In the genomic region with DNA sequence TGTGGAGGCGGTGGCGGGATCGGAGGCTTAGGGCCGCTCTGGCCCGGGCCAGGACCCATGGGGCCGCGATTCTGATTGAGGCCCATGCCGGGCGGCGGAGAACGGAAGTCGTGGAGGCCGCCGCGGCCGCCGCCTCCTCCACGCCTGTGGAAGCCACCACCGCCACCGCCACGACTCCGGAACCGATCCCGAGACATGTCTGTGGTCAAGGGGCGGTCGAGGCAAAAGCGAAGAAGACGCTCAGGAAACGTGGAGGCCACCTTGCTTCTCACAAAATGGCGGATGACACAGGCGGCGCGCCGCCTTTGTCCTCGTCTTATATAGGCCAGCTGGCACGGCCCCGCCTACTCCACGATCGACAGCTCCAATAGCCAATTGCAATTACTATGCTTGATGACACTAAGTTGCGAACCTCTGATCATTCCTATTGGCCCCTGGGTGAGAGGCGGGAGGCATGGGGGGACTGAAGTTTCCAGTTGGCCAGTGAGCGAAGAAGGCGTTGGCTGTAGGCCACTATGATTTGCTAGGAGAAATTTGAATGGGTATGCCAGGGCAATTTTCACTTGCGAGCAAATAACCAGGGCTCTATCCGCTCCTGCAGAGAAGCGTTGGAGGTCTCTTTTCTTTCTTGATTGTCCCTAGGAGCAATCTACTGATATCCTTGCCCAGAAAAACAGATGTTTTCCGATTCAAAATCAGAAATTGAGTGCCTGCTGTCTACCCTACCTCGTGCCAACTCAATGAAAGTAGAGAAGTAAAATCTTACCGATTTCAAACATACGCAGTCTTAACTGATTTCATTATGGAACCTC, we compare ENCODE assay signal across 8 cellular contexts. TPM values are rescaled to one million over a fixed set of nuclear protein-coding genes. Genes with fewer than 3 reads are reported as not detected.
DNase-seq lines count a peak whose midpoint lies in the region; ATAC-seq, FAIRE-seq and TF ChIP-seq lines count a peak whose summit lies in the region.

A gene with protein sequence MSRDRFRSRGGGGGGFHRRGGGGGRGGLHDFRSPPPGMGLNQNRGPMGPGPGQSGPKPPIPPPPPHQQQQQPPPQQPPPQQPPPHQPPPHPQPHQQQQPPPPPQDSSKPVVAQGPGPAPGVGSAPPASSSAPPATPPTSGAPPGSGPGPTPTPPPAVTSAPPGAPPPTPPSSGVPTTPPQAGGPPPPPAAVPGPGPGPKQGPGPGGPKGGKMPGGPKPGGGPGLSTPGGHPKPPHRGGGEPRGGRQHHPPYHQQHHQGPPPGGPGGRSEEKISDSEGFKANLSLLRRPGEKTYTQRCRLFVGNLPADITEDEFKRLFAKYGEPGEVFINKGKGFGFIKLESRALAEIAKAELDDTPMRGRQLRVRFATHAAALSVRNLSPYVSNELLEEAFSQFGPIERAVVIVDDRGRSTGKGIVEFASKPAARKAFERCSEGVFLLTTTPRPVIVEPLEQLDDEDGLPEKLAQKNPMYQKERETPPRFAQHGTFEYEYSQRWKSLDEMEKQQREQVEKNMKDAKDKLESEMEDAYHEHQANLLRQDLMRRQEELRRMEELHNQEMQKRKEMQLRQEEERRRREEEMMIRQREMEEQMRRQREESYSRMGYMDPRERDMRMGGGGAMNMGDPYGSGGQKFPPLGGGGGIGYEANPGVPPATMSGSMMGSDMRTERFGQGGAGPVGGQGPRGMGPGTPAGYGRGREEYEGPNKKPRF (minus strand): TSS at position 293 of the 812 bp plus-strand sequence. CDS start 96 bp downstream, at position 197.

- peaks cover 12% of the 10 kb centered on the region for H3K36me3 ChIP-seq in BJ (ENCODE audit: control insufficient read depth, insufficient read depth, low read length)

- peak; percentile 90 for ATAC-seq in HG03460 (IDR thresholded peaks at IDR 0.05; ENCODE audit: unreplicated experiment)

- peak; percentile 94 for DNase-seq in BJ (ENCODE audit: low read depth)
- DNase-seq in GM19240 (ENCODE audit: insufficient read length, low spot score), result peak; percentile 95
- peak; percentile 99 for DNase-seq in NCI-H526 (lab: John Stamatoyannopoulos, UW)
- peak; percentile 97 for DNase-seq in activated CD4-positive, alpha-beta T cell treated with anti-CD3 and anti-CD28 coated beads for 48 hours
- peak; percentile 99 for DNase-seq in kidney tubule cell (ENCODE audit: low spot score)
- peak; percentile 83 to 97 (median 91) for DNase-seq in stimulated activated CD4-positive, alpha-beta T cell treated with anti-CD3 and anti-CD28 coated beads, Interleukin-1b, Interleukin-23, amount 100 ng/mL, for 24 hours (ENCODE audit: low read depth in 4 of 4, low spot score in 1 of 4)

- POLR2A ChIA-PET in BJ (lab: Charles Lee), result interaction anchor here (0.6 to 1.6 kb wide), 4 partner anchors 9 to 85 kb away, joined by 3 to 6 read pairs (median 3); no protein-coding TSS in a partner anchor

- TF ChIP-seq CTCF in BJ (IDR thresholded peaks at IDR 0.05; ENCODE audit: insufficient read depth, low read depth, low read length), result no peak

- peak within 1 kb of the TSS; percentile 75 for H3K4me3 ChIP-seq in BJ (ENCODE audit: low read depth, low read length)

- H3K27me3 ChIP-seq in BJ (ENCODE audit: control insufficient read depth, insufficient read depth, low read length), result no peaks in the 10 kb centered on the region

- peak; percentile 71 for FAIRE-seq in colon (lab: Jason Lieb, UNC)

- CTCF ChIA-PET in BJ (lab: Yijun Ruan, JAX), result no interaction called here

RNA-seq across cellular contexts. Expression of the gene that starts here (rescaled TPM):
- 27.3 and 53.3 TPM in 2 replicates for polyA plus RNA-seq in BJ (2011; rRNA removed)
- 22.9 and 28.4 TPM in 2 replicates for polyA minus RNA-seq in BJ (2011; rRNA and poly(A)+ RNA removed)

Comparison
In these comparisons a context has a peak if more than half of its experiments do, and no peak if none do; other contexts are left out.
1. Peak in every context shown above with its lines: DNase-seq, ATAC-seq and H3K4me3 ChIP-seq.